9 cellular contexts compared by ENCODE assay signal in the genomic region with DNA sequence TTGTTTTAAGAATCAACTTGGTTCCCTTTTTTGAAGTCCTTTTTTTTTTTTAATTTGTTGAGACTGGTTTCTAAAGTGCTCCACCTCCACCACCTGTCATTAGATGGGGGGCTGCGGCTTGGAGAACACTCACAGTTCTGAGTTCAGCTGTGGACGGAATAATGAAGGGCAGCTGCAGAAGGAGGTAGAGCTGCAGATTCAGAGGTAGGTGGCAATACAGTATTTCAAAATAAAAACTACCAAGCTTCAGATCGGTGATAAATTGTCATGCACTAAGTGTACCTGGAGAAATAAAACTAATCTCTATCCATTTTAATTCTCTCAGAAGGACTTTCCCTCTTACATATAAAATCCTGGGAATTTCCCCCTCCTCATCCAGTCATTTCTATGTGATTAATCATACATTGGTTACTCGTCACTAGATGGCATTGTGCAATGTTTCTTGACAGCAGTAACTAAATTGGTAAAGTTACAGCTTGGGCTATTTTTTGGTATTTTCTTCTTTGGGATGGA.
A peak's percentile ranks its signal among the peaks of the same experiment; 100 is the strongest.
DNase-seq lines count a peak whose midpoint lies in the region; ATAC-seq and TF ChIP-seq lines count a peak whose summit lies in the region.
"Had no signal": no experiment of that assay in that cellular context is flagged by ENCODE, and none has a peak within 500 bp of the region (broad histone marks: within the 10 kb centered on the region; RNA-seq: fewer than 3 reads in every experiment).

No MANE protein-coding gene starts in this region.

- no peak overlapping the region for H3K4me3 ChIP-seq in AG09309 (ENCODE audit: control insufficient read depth, low read depth, low read length)
- H3K4me3 ChIP-seq: PC-9 had no signal

- DNase-seq in AG09309 (ENCODE audit: low read depth) (peak; percentile 88), NCI-H2171 treated with DMSO at 0.1 percent for 48 hours (lab: John Stamatoyannopoulos, UW) (peak; percentile 75), cerebellar cortex (ENCODE audit: low spot score) (peak; percentile 16), myocyte (ENCODE audit: low read depth) (peak; percentile 86), NCI-H2107 (lab: John Stamatoyannopoulos, UW) (no peak), amygdala (lab: John Stamatoyannopoulos, UW) (no peak)

- ATAC-seq in GM18499 (IDR thresholded peaks at IDR 0.05; ENCODE audit: insufficient read depth, unreplicated experiment) (peak; percentile 43), HG02840 (IDR thresholded peaks at IDR 0.05; ENCODE audit: low FRiP score, unreplicated experiment) (peak; percentile 72)

- no peak for TF ChIP-seq CTCF in AG09309 (IDR thresholded peaks at IDR 0.05; ENCODE audit: control insufficient read depth, insufficient read depth, low read depth, low read length, missing control alignments)

Comparison
In these comparisons a context has a peak if more than half of its experiments do, and no peak if none do; other contexts are left out.
1. DNase-seq: peak in AG09309 (single experiment), NCI-H2171 treated with DMSO at 0.1 percent for 48 hours (single experiment), cerebellar cortex (single experiment) and myocyte (single experiment); none in NCI-H2107 (single experiment) and amygdala (0 of 56).